8 cellular contexts compared by ENCODE assay signal in genomic region chr19:54415208-54415900, GRCh38. TPM values are rescaled to one million over a fixed set of nuclear protein-coding genes. Genes with fewer than 3 reads are reported as not detected.
DNase-seq lines count a peak whose midpoint lies in the region; ATAC-seq lines count a peak whose summit lies in the region.

TSS of gene TTYH1 (plus strand) at chr19:54415464. CDS start at chr19:54415553, 89 bp downstream.

- H3K9me3 ChIP-seq in HAP-1 = no peaks in the 10 kb centered on the region; the same call in 1 of the 2 replicates

- peak; percentile 18 to 80 for DNase-seq in HAP-1 (ENCODE audit: low spot score in 2 of 2)
- DNase-seq in activated T-cell treated with anti-CD3 and anti-CD28 coated beads, Interleukin-2, amount 50 U/mL, for 4 hours = peak; percentile 29
- DNase-seq in stimulated activated CD8-positive, alpha-beta memory T cell treated with anti-CD3 and anti-CD28 coated beads, Interleukin-2, amount 100 ng/mL, for 48 hours (ENCODE audit: low read depth in 2 of 2) = peak; percentile 37
- no peak for DNase-seq in SIG-M5 treated with dmso at 0.1 percent for 504 hours (lab: John Stamatoyannopoulos, UW; ENCODE audit: unreplicated experiment)
- DNase-seq in Kasumi-1 (lab: John Stamatoyannopoulos, UW) = no peak
- DNase-seq in NCI-H526 treated with DMSO at 0.1 percent for 48 hours (lab: John Stamatoyannopoulos, UW) = no peak

- in situ Hi-C loops in HAP-1 (cut with MboI; ENCODE audit: low sequenced_read_pairs) = no loop called here

- peaks cover 48% of the 10 kb centered on the region for H3K27me3 Mint-ChIP-seq in activated T-cell treated with anti-CD3 and anti-CD28 coated beads, Interleukin-2, amount 50 U/mL, for 4 hours (ENCODE audit: low read depth)

- H3K36me3 Mint-ChIP-seq in activated T-cell treated with anti-CD3 and anti-CD28 coated beads, Interleukin-2, amount 50 U/mL, for 4 hours (ENCODE audit: insufficient read depth) = no peaks in the 10 kb centered on the region

- no peaks in the 10 kb centered on the region for H3K36me3 ChIP-seq in HAP-1 (replicated peaks)

- H3K4me3 Mint-ChIP-seq in activated T-cell treated with anti-CD3 and anti-CD28 coated beads, Interleukin-2, amount 50 U/mL, for 4 hours = no peak within 1 kb of the TSS

- H3K4me3 ChIP-seq in HAP-1 (peak within 1 kb of the TSS; percentile 67), iPS-11a (ENCODE audit: low read depth, low read length) (peak within 1 kb of the TSS; percentile 53)

- peaks cover 22% of the 10 kb centered on the region for H3K4me1 Mint-ChIP-seq in activated T-cell treated with anti-CD3 and anti-CD28 coated beads, Interleukin-2, amount 50 U/mL, for 4 hours (ENCODE audit: low read depth)

- H3K27me3 ChIP-seq in HAP-1 (ENCODE audit: low read depth) = no peaks in the 10 kb centered on the region

- peaks cover 14% of the 10 kb centered on the region for H3K4me1 ChIP-seq in HAP-1

- no peaks in the 10 kb centered on the region for H3K9me3 Mint-ChIP-seq in activated T-cell treated with anti-CD3 and anti-CD28 coated beads, Interleukin-2, amount 50 U/mL, for 4 hours

- peak; percentile 64 to 67 for ATAC-seq in activated T-cell treated with anti-CD3 and anti-CD28 coated beads, Interleukin-2, amount 50 U/mL, for 4 hours
- ATAC-seq in GM18502 (IDR thresholded peaks at IDR 0.05; ENCODE audit: poor library complexity, unreplicated experiment) = no peak

RNA-seq across cellular contexts. Expression of gene TTYH1, which starts in this region (rescaled TPM):
- under 1 TPM in 1 of 3 donors, not detected in 2; 0.46 TPM for total RNA-seq in activated T-cell treated with anti-CD3 and anti-CD28 coated beads, Interleukin-2, amount 50 U/mL, for 4 hours

Comparison
In these comparisons a context has a peak if more than half of its experiments do, and no peak if none do; other contexts are left out.
1. Peak in DNase-seq and ATAC-seq in activated T-cell treated with anti-CD3 and anti-CD28 coated beads, Interleukin-2, amount 50 U/mL, for 4 hours; RNA of the gene not detected or under 1 TPM.
2. DNase-seq: peak in HAP-1 (2 of 2) and stimulated activated CD8-positive, alpha-beta memory T cell treated with anti-CD3 and anti-CD28 coated beads, Interleukin-2, amount 100 ng/mL, for 48 hours (2 of 2); none in SIG-M5 treated with dmso at 0.1 percent for 504 hours (single experiment), Kasumi-1 (0 of 2) and NCI-H526 treated with DMSO at 0.1 percent for 48 hours (single experiment).